ENCODE assay signal across 8 cellular contexts in the genomic region with DNA sequence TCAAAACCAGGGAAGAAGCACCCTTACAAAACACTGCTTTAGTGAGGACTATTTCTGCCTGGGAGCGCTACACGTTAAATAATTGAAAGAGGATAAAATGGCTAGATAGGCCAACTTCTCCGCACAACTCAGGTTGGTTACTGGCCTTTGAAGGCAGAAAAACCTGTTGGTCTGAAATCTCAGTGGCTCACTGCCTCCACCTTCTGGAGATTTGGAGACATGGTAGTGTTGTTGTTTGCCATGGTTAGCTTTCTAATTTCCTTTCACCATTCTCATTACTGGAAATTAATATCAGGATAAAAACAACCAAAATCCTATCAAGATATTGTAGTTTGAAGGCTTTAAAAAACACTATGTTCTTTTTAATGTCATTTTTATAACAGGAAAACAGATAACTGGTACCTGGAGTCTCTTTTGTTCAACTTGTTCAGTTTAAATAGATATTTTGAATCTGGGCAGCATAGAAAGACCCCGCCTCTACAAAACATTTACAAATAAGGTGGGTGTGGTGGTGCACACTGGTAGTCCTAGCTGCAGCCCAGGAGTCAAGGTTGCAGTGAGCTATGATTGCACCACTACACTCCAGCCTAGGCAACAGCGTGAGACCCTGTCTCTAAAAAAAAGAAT.
DNase-seq lines count a peak whose midpoint lies in the region; ATAC-seq and TF ChIP-seq lines count a peak whose summit lies in the region.

No MANE protein-coding gene starts in this region.

- no peaks in the 10 kb centered on the region for H3K27me3 ChIP-seq in layer of hippocampus (ENCODE audit: control insufficient read depth, insufficient read depth, low read length)

- DNase-seq in GM10248 (ENCODE audit: extremely low spot score) (peak; percentile 59), NCI-H2107 treated with DMSO at 0.1 percent for 48 hours (lab: John Stamatoyannopoulos, UW; ENCODE audit: unreplicated experiment) (peak; percentile 70)
- peak; percentile 63 for DNase-seq in central memory CD4-positive, alpha-beta T cell
- DNase-seq in stimulated activated CD4-positive, alpha-beta T cell treated with anti-CD3 and anti-CD28 coated beads, Interleukin-4, amount 100 ng/mL, for 4 hours: peak; percentile 21 to 44

- H3K27ac ChIP-seq in layer of hippocampus (ENCODE audit: low read depth, low read length): peak overlapping the region; percentile 6

- ATAC-seq in HG02642 (IDR thresholded peaks at IDR 0.05; ENCODE audit: poor library complexity, unreplicated experiment) (peak; percentile 68), HG03460 (IDR thresholded peaks at IDR 0.05; ENCODE audit: unreplicated experiment) (no peak)

- TF ChIP-seq CTCF in GM10248 (IDR thresholded peaks at IDR 0.05; ENCODE audit: control extremely low read depth, extremely low read depth, low read depth, missing control alignments): peak; percentile 74
- peak; percentile 78 for TF ChIP-seq CTCF in WI38 (IDR thresholded peaks at IDR 0.05; ENCODE audit: low read depth, low read length)

- POLR2A ChIA-PET in GM10248 (lab: Yijun Ruan, JAX): interaction anchor here (1.0 to 1.3 kb wide), 2 partner anchors 10 to 27 kb away, joined by 3 to 4 read pairs; no protein-coding TSS in a partner anchor

- H3K4me3 ChIP-seq in WI38 (ENCODE audit: low read depth, low read length): no peak overlapping the region

- CTCF ChIA-PET in GM10248 (lab: Yijun Ruan, JAX): interaction anchor here (1.0 to 2.6 kb wide), 17 partner anchors 8 to 866 kb away, joined by 3 to 12 read pairs (median 6); a partner anchor contains a TSS
